In genomic region chr1:8082945-8083344, GRCh38 we compare ENCODE assay signal across 13 cellular contexts. TPM values are rescaled to one million over a fixed set of nuclear protein-coding genes. Genes with fewer than 3 reads are reported as not detected.
A peak's percentile ranks its signal among the peaks of the same experiment; 100 is the strongest.
DNase-seq lines count a peak whose midpoint lies in the region; TF ChIP-seq lines count a peak whose summit lies in the region.
"Had no signal": no experiment of that assay in that cellular context is flagged by ENCODE, and none has a peak within 500 bp of the region (broad histone marks: within the 10 kb centered on the region; RNA-seq: fewer than 3 reads in every experiment).

No MANE protein-coding gene starts in this region.

- no peaks in the 10 kb centered on the region for H3K9me2 ChIP-seq in hepatocyte (replicated peaks; ENCODE audit: insufficient read depth)

- 75% methylated on average over 2 of the region's 2 CpGs for WGBS in hepatocyte (ENCODE audit: low lambda C conversion rate, missing lambda C conversion rate)
- WGBS in endodermal cell (ENCODE audit: insufficient coverage in 1 of 2, insufficient read length in 1 of 2), 2 experiments = 94 to 100% methylated on average over 1 to 2 of the region's 2 CpGs

- H3K4me1 Mint-ChIP-seq in endodermal cell = peaks cover 31% of the 10 kb centered on the region
- H3K4me1 Mint-ChIP-seq: naive B cell had no signal

- TF ChIP-seq CTCF in hepatocyte (IDR thresholded peaks at IDR 0.05; ENCODE audit: poor library complexity) (no peak), endodermal cell (conservative IDR thresholded peaks at IDR 0.05) (no peak)

- peak overlapping the region; percentile 85 for H3K27ac ChIP-seq in hepatocyte
- no peak overlapping the region for H3K27ac ChIP-seq in endodermal cell (ENCODE audit: low read depth, low read length)
- H3K27ac ChIP-seq: RWPE1 had no signal

- H3K27me3 Mint-ChIP-seq in endodermal cell (ENCODE audit: insufficient read depth) = peaks cover 4% of the 10 kb centered on the region

- no peak overlapping the region for H2AFZ ChIP-seq in hepatocyte

- peaks cover 11% of the 10 kb centered on the region for H3K9me3 Mint-ChIP-seq in endodermal cell
- H3K9me3 Mint-ChIP-seq: IgD-negative memory B cell, naive B cell had no signal

- H3K9me3 ChIP-seq in hepatocyte (ENCODE audit: low read depth) = no peaks in the 10 kb centered on the region
- peaks cover 17% of the 10 kb centered on the region for H3K9me3 ChIP-seq in endodermal cell (ENCODE audit: control insufficient read depth, low read length)

- H3K27ac Mint-ChIP-seq in endodermal cell = no peak overlapping the region
- H3K27ac Mint-ChIP-seq: naive B cell had no signal

- peak overlapping the region; percentile 9 for H3K4me2 ChIP-seq in hepatocyte

- H3K4me3 ChIP-seq in hepatocyte (no peak overlapping the region), endodermal cell (ENCODE audit: low read length) (no peak overlapping the region)

- H3K4me1 ChIP-seq in hepatocyte (ENCODE audit: insufficient read depth) (peaks cover 28% of the 10 kb centered on the region), endodermal cell (ENCODE audit: control insufficient read depth, insufficient read depth, low read length) (peaks cover 10% of the 10 kb centered on the region)

- H4K20me1 ChIP-seq in hepatocyte (ENCODE audit: insufficient read depth, poor library complexity, severe bottlenecking) = no peaks in the 10 kb centered on the region

- H3K36me3 Mint-ChIP-seq in endodermal cell (ENCODE audit: low read depth) = peaks cover 3% of the 10 kb centered on the region
- H3K36me3 Mint-ChIP-seq: IgD-negative memory B cell, naive B cell had no signal

- H3K36me3 ChIP-seq in hepatocyte (replicated peaks; ENCODE audit: insufficient read depth, low read depth) (no peaks in the 10 kb centered on the region), endodermal cell (ENCODE audit: control insufficient read depth, insufficient read depth, low read length) (no peaks in the 10 kb centered on the region)

- no peak overlapping the region for H3K9ac ChIP-seq in endodermal cell (ENCODE audit: extremely low read depth, low read length, poor library complexity, severe bottlenecking)

- no peaks in the 10 kb centered on the region for H3K79me2 ChIP-seq in hepatocyte

- DNase-seq in H4 (ENCODE audit: low spot score) (peak; percentile 90), astrocyte of the hippocampus (ENCODE audit: low read depth, low spot score) (peak; percentile 37), hepatocyte (ENCODE audit: low spot score) (peak; percentile 44), stromal cell of bone marrow (ENCODE audit: low read depth) (peak; percentile 72), endodermal cell (no peak), NCI-H2081 (lab: John Stamatoyannopoulos, UW) (no peak), KG1 (lab: John Stamatoyannopoulos, UW) (no peak), NCI-H2029 (lab: John Stamatoyannopoulos, UW) (no peak)
- DNase-seq: DMS 273 treated with DMSO at 0.1 percent for 48 hours; naive B cell; stimulated activated naive CD4-positive, alpha-beta T cell had no signal

- no peaks in the 10 kb centered on the region for H3K27me3 ChIP-seq in hepatocyte
- H3K27me3 ChIP-seq in endodermal cell (ENCODE audit: control insufficient read depth, insufficient read depth, low read length, poor library complexity, severe bottlenecking) = no peaks in the 10 kb centered on the region

- no peak overlapping the region for H3K4me3 Mint-ChIP-seq in endodermal cell
- H3K4me3 Mint-ChIP-seq: IgD-negative memory B cell, naive B cell had no signal

RNA-seq across cellular contexts. Expression of gene ERRFI1, which starts 56.8 kb away (rescaled TPM):
- total RNA-seq in H4 (2014; rRNA removed; shearing (Covaris generic)) = 70.3 and 78.3 TPM in 2 replicates
- total RNA-seq in hepatocyte (154 and 163 TPM in 2 replicates), endodermal cell (10 to 100 TPM; 61.4 to 72.5 TPM)
- 123 and 139 TPM in 2 replicates for polyA plus RNA-seq in hepatocyte
- polyA plus RNA-seq in endodermal cell (2013, experiment 1 of 2) = 49.4 TPM
- polyA plus RNA-seq in endodermal cell (2013, experiment 2 of 2) = 46.4 TPM

Comparison
In these comparisons a context has a peak if more than half of its experiments do, and no peak if none do; other contexts are left out.
1. DNase-seq: peak in H4 (single experiment), astrocyte of the hippocampus (single experiment), hepatocyte (single experiment) and stromal cell of bone marrow (single experiment); none in endodermal cell (single experiment), NCI-H2081 (0 of 2), KG1 (single experiment) and NCI-H2029 (single experiment).